8 cellular contexts compared by ENCODE assay signal in genomic region chr7:35801392-35802101, GRCh38. TPM values are rescaled to one million over a fixed set of nuclear protein-coding genes. Genes with fewer than 3 reads are reported as not detected.
DNase-seq lines count a peak whose midpoint lies in the region; ATAC-seq, FAIRE-seq and TF ChIP-seq lines count a peak whose summit lies in the region.

No MANE protein-coding gene starts in this region.

- peak overlapping the region; percentile 78 for H4K12ac ChIP-seq in trophoblast cell (ENCODE audit: low read depth, low read length)

- H3K36me3 ChIP-seq in trophoblast cell (ENCODE audit: control insufficient read depth in 1 of 2, insufficient read depth in 2 of 2, low read length in 2 of 2) (no peaks in the 10 kb centered on the region), transverse colon (no peaks in the 10 kb centered on the region)

- peaks cover 16% of the 10 kb centered on the region for H3K79me1 ChIP-seq in trophoblast cell (ENCODE audit: low read length)

- H3K36me3 Mint-ChIP-seq in activated naive CD8-positive, alpha-beta T cell, result peaks cover 12% of the 10 kb centered on the region

- DNase-seq in GF-D8 (lab: John Stamatoyannopoulos, UW), result peak; percentile 56
- peak; percentile 61 for DNase-seq in H54 (ENCODE audit: insufficient read length, low spot score)
- peak; percentile 67 for DNase-seq in LoVo (ENCODE audit: low spot score)
- peak; percentile 84 for DNase-seq in Right ventricle myocardium superior
- peak; percentile 65 to 71 for DNase-seq in trophoblast cell
- DNase-seq in transverse colon, result peak; percentile 76

- peak overlapping the region; percentile 44 for H2AK5ac ChIP-seq in trophoblast cell (ENCODE audit: low read length)

- peak overlapping the region; percentile 63 for H2AFZ ChIP-seq in trophoblast cell (ENCODE audit: insufficient read depth, low read length, poor library complexity)

- peak overlapping the region; percentile 91 for H3K9ac ChIP-seq in trophoblast cell (ENCODE audit: low read length)

- H3K79me2 ChIP-seq in trophoblast cell (ENCODE audit: control insufficient read depth, insufficient read depth, low read length, poor library complexity), result peaks cover 17% of the 10 kb centered on the region

- H3K4me3 ChIP-seq in trophoblast cell (ENCODE audit: low read depth, low read length) (peak overlapping the region; percentile 92), transverse colon (peak overlapping the region; percentile 82 to 98 (median 88))

- in situ Hi-C loops in transverse colon (cut with MboI; ENCODE audit: low pct_ligation_motif_present in 1 of 4, low pct_unique_long_range_greater_than_20kb in 1 of 4, low sequenced_read_pairs in 3 of 4), result loop anchor here in 1 of 4 donors (25.0 kb wide), 1 partner anchor 89 kb away; no protein-coding TSS in a partner anchor

- H3K4ac ChIP-seq in trophoblast cell (ENCODE audit: low read depth, low read length), result peak overlapping the region; percentile 7

- peaks cover 0 to 4% of the 10 kb centered on the region in 2 experiments for H3K4me1 ChIP-seq in trophoblast cell (ENCODE audit: control insufficient read depth in 1 of 2, insufficient read depth in 2 of 2, low read length in 2 of 2)
- peaks cover 12 to 50% (median 34%) of the 10 kb centered on the region in 4 donors for H3K4me1 ChIP-seq in transverse colon

- no peak for TF ChIP-seq EP300 in transverse colon (IDR thresholded peaks at IDR 0.05; ENCODE audit: low read depth)

- TF ChIP-seq POLR2A in H54 (IDR thresholded peaks at IDR 0.05; ENCODE audit: low read depth, low read length), result no peak; the same call in 1 of the 2 replicates
- no peak for TF ChIP-seq POLR2A in transverse colon (IDR thresholded peaks at IDR 0.05)

- peak overlapping the region; percentile 93 for H3K4me3 Mint-ChIP-seq in activated naive CD8-positive, alpha-beta T cell

- no peak overlapping the region for H2BK12ac ChIP-seq in trophoblast cell (ENCODE audit: low read length)

- H4K91ac ChIP-seq in trophoblast cell (ENCODE audit: low read depth, low read length), result peak overlapping the region; percentile 81

- H3K27ac ChIP-seq in trophoblast cell (ENCODE audit: low read depth, low read length) (peak overlapping the region; percentile 96), transverse colon (peak overlapping the region; percentile 98 to 100 (median 98))

- H3K27me3 Mint-ChIP-seq in activated naive CD8-positive, alpha-beta T cell, result no peaks in the 10 kb centered on the region

- intact Hi-C loops in Right ventricle myocardium superior (cut with DNase I), result loop anchor here (5.0 kb wide), 1 partner anchor 101 kb away; no protein-coding TSS in a partner anchor
- intact Hi-C loops in transverse colon (cut with DNase I; ENCODE audit: low total_unique reads), result loop anchor here (1.0 to 5.0 kb wide), 3 partner anchors 29 to 101 kb away; no protein-coding TSS in a partner anchor

- peak overlapping the region; percentile 21 for H3K18ac ChIP-seq in trophoblast cell (ENCODE audit: low read length)

- H3K9me3 Mint-ChIP-seq in activated naive CD8-positive, alpha-beta T cell (ENCODE audit: low read depth), result no peaks in the 10 kb centered on the region

- peak overlapping the region; percentile 98 for H3K27ac Mint-ChIP-seq in activated naive CD8-positive, alpha-beta T cell

- no peaks in the 10 kb centered on the region for H3K27me3 ChIP-seq in trophoblast cell (ENCODE audit: insufficient read depth, low read length)
- H3K27me3 ChIP-seq in transverse colon, result no peaks in the 10 kb centered on the region

- FAIRE-seq in H54 (lab: Jason Lieb, UNC), result no peak

- H2BK120ac ChIP-seq in trophoblast cell (ENCODE audit: insufficient read depth, low read length, poor library complexity), result peak overlapping the region; percentile 69

- peak overlapping the region; percentile 50 for H3K14ac ChIP-seq in trophoblast cell (ENCODE audit: low read length)

- peak overlapping the region; percentile 73 for H2BK5ac ChIP-seq in trophoblast cell (ENCODE audit: low read depth, low read length, poor library complexity)

- H3K23ac ChIP-seq in trophoblast cell (ENCODE audit: low read length), result no peak overlapping the region

- peaks cover 47% of the 10 kb centered on the region for H3K4me1 Mint-ChIP-seq in activated naive CD8-positive, alpha-beta T cell (ENCODE audit: low read depth)

- peak overlapping the region; percentile 64 for H3K4me2 ChIP-seq in trophoblast cell (ENCODE audit: low read length)

- ATAC-seq in SK-N-SH treated with all-trans-retinoic acid at 6 μM for 48 hours, result peak; percentile 62
- peak; percentile 59 for ATAC-seq in Right ventricle myocardium superior (ENCODE audit: poor library complexity)

- peak overlapping the region; percentile 23 for H4K8ac ChIP-seq in trophoblast cell (ENCODE audit: low read depth, low read length)

- H3K9me3 ChIP-seq in trophoblast cell (ENCODE audit: insufficient read depth, low read depth, low read length), result no peaks in the 10 kb centered on the region
- H3K9me3 ChIP-seq in transverse colon, result no peaks in the 10 kb centered on the region

- no CpG with 5 or more reads among the region's 70 CpGs for WGBS in trophoblast cell (ENCODE audit: extremely low coverage, insufficient coverage, insufficient read length)
- WGBS in transverse colon (ENCODE audit: low coverage in 1 of 2), 2 donors, result 0% methylated on average over 4 to 65 of the region's 70 CpGs

- TF ChIP-seq CTCF in transverse colon (IDR thresholded peaks at IDR 0.05), result peak in 4 of 5 experiments; percentile 42 to 58 (median 48)

TF ChIP-seq in SK-N-SH treated with all-trans-retinoic acid at 6 μM for 48 hours, 23 proteins besides CTCF, POLR2A, EP300 and RAD21:
- TF ChIP-seq OSR1 (CRISPR knock-in tag; IDR thresholded peaks at IDR 0.05) (no peak), ZFP3 (CRISPR knock-in tag; IDR thresholded peaks at IDR 0.05) (0 out of 2 replicates have a peak, but pooled peaks have one; percentile 14), TSHZ2 (CRISPR knock-in tag; IDR thresholded peaks at IDR 0.05) (no peak), CSDC2 (CRISPR knock-in tag; IDR thresholded peaks at IDR 0.05) (no peak)

RNA-seq across cellular contexts. Expression of gene SEPTIN7, which starts 0.7 kb away (rescaled TPM):
- 167 TPM for total RNA-seq in Right ventricle myocardium superior
- polyA plus RNA-seq in trophoblast cell (2013), result 262 and 267 TPM in 2 replicates
- total RNA-seq in transverse colon, result 100 to 1,000 TPM in 2 of 4 donors, 10 to 100 TPM in 2; 73.2 to 131 (median 101) TPM

Comparison
In these comparisons a context has a peak if more than half of its experiments do, and no peak if none do; other contexts are left out.
1. Peak in every context shown above with its lines: DNase-seq, ATAC-seq, H3K4me3 ChIP-seq and H3K27ac ChIP-seq.